ENCODE assay signal across 30 cellular contexts in genomic region chr20:9330151-9330550, GRCh38.
DNase-seq lines count a peak whose midpoint lies in the region; ATAC-seq and TF ChIP-seq lines count a peak whose summit lies in the region.
"Had no signal": no experiment of that assay in that cellular context is flagged by ENCODE, and none has a peak within 500 bp of the region (broad histone marks: within the 10 kb centered on the region; RNA-seq: fewer than 3 reads in every experiment).

No MANE protein-coding gene starts in this region.

- no peaks in the 10 kb centered on the region for H3K9me3 ChIP-seq in cardiac muscle cell (ENCODE audit: low read depth)
- no peaks in the 10 kb centered on the region for H3K9me3 ChIP-seq in mesodermal cell (ENCODE audit: control insufficient read depth, low read length)
- H3K9me3 ChIP-seq: BE2C, body of pancreas, gastroesophageal sphincter, testis, uterus had no signal

- no peak for DNase-seq in cardiac muscle cell (ENCODE audit: low read depth in 1 of 2, low spot score in 1 of 2)
- no peak for DNase-seq in Right ventricle myocardium inferior (ENCODE audit: missing footprints)
- DNase-seq in NCI-H748 treated with DMSO at 0.1 percent for 48 hours (lab: John Stamatoyannopoulos, UW), result peak; percentile 30
- no peak for DNase-seq in NCI-H1930 (lab: John Stamatoyannopoulos, UW)
- DNase-seq in kidney tubule cell (ENCODE audit: low spot score), result no peak
- no peak for DNase-seq in NCI-H1436 (lab: John Stamatoyannopoulos, UW)
- DNase-seq: ACHN; activated CD4-positive, alpha-beta memory T cell treated with anti-CD3 and anti-CD28 coated beads, Interleukin-2, amount 10 ng/mL, durations not matched to agents 7 days and 5 days; activated CD8-positive, alpha-beta memory T cell treated with anti-CD3 and anti-CD28 coated beads, Interleukin-2, amount 50 U/mL, for 4 hours; activated naive CD4-positive, alpha-beta T cell treated with anti-CD3 and anti-CD28 coated beads, Interleukin-2, amount 10 ng/mL, durations not matched to agents 7 days and 5 days; BE2C; body of pancreas; CD8-positive, alpha-beta T cell; EL; hippocampal formation; KBM-7; MM.1S; NCI-H1105 treated with DMSO at 0.1 percent for 48 hours; NCI-H510A treated with DMSO at 0.1 percent for 48 hours; nephron progenitor cell; PC-3; stimulated activated naive CD4-positive, alpha-beta T cell; testis; uterus had no signal

- 93 to 100% methylated on average over 1 to 2 of the region's 4 CpGs for WGBS in mesodermal cell (ENCODE audit: insufficient coverage in 2 of 2), 2 experiments

- no peaks in the 10 kb centered on the region for H3K36me3 ChIP-seq in cardiac muscle cell
- no peaks in the 10 kb centered on the region for H3K36me3 ChIP-seq in mesodermal cell (ENCODE audit: control insufficient read depth, insufficient read depth, low read length)
- H3K36me3 ChIP-seq: BE2C, gastroesophageal sphincter, uterus had no signal

- no peak for TF ChIP-seq CTCF in cardiac muscle cell (IDR thresholded peaks at IDR 0.05; ENCODE audit: low read depth, low read length)

- no peaks in the 10 kb centered on the region for H3K27me3 ChIP-seq in cardiac muscle cell
- H3K27me3 ChIP-seq: BE2C, body of pancreas, gastroesophageal sphincter, testis, uterus had no signal

- ATAC-seq in Right ventricle myocardium inferior (no peak), HG02798 (IDR thresholded peaks at IDR 0.05; ENCODE audit: poor library complexity, unreplicated experiment) (no peak)
- ATAC-seq: body of pancreas; CD8-positive, alpha-beta T cell; gastroesophageal sphincter; PC-3 had no signal

- intact Hi-C loops in Right ventricle myocardium inferior (cut with DNase I), result no loop called here

- H3K4me3 ChIP-seq in cardiac muscle cell (no peak overlapping the region), mesodermal cell (ENCODE audit: extremely low read depth, insufficient read depth, low read length, poor library complexity, severe bottlenecking) (no peak overlapping the region)
- H3K4me3 ChIP-seq: body of pancreas, gastroesophageal sphincter, lung, skin epidermis, testis, uterus had no signal

- peaks cover 47% of the 10 kb centered on the region for H3K4me1 ChIP-seq in cardiac muscle cell (ENCODE audit: low read depth)
- H3K4me1 ChIP-seq in mesodermal cell (ENCODE audit: control insufficient read depth, insufficient read depth, low read length, poor library complexity, severe bottlenecking), result peaks cover 22% of the 10 kb centered on the region
- H3K4me1 ChIP-seq: parathyroid adenoma, uterus had no signal

- H3K27ac ChIP-seq in cardiac muscle cell (peak overlapping the region; percentile 97), mesodermal cell (ENCODE audit: low read depth, low read length, severe bottlenecking) (peak overlapping the region; percentile 70)
- H3K27ac ChIP-seq: body of pancreas, gastroesophageal sphincter, parathyroid adenoma, skin epidermis, testis, uterus had no signal
